ENCODE assay signal across 14 cellular contexts in the genomic region with DNA sequence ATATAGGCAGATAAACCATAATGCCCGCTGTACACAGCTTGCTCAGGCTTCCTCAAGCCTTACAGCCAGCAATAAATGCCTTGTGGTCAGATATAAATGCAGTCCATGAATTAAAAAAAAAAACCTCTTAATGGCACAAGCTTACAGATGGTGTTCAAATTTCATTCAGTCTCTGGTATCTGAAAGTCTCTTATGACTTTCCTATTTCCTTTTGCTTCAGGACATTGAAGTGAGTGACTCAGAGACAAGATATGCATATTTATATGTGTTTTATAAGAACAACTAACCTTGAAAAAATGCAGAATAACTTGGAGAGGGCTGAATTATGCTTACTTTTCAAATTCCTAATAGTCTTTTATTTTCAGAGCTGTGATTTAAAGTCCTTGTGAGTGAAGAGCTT.
A peak's percentile ranks its signal among the peaks of the same experiment; 100 is the strongest.
DNase-seq lines count a peak whose midpoint lies in the region; ATAC-seq and TF ChIP-seq lines count a peak whose summit lies in the region.
"Had no signal": no experiment of that assay in that cellular context is flagged by ENCODE, and none has a peak within 500 bp of the region (broad histone marks: within the 10 kb centered on the region; RNA-seq: fewer than 3 reads in every experiment).

No MANE protein-coding gene starts in this region.

- intact Hi-C loops in MCF 10A (cut with micrococcal nuclease), result no loop called here
- intact Hi-C loops in breast epithelium (cut with DNase I; ENCODE audit: low total_unique reads), result no loop called here
- intact Hi-C loops in right lobe of liver (cut with DNase I), result no loop called here
- intact Hi-C loops in posterior cingulate gyrus (cut with DNase I), result no loop called here

- DNase-seq in MCF 10A (ENCODE audit: unreplicated experiment) (peak; percentile 61), breast epithelium (ENCODE audit: low spot score in 2 of 2) (no peak), astrocyte of the cerebellum (ENCODE audit: low read depth) (peak; percentile 82), glomerular visceral epithelial cell (ENCODE audit: extremely low spot score) (peak; percentile 53), right lobe of liver (no peak), posterior cingulate gyrus (no peak), right atrium auricular region (ENCODE audit: low spot score) (no peak)
- DNase-seq in activated naive CD8-positive, alpha-beta T cell treated with anti-CD3 and anti-CD28 coated beads for 36 hours, result no peak
- DNase-seq: activated CD8-positive, alpha-beta memory T cell treated with anti-CD3 and anti-CD28 coated beads, Interleukin-2, amount 10 ng/mL, durations not matched to agents 7 days and 5 days; body of pancreas; heart right ventricle; NCI-H1105; stimulated activated CD4-positive, alpha-beta T cell treated with anti-CD3 and anti-CD28 coated beads, Interleukin-2, amount 100 ng/mL, for 48 hours had no signal

- no peaks in the 10 kb centered on the region for H3K36me3 Mint-ChIP-seq in MCF 10A (ENCODE audit: insufficient read depth, unreplicated experiment)
- no peaks in the 10 kb centered on the region for H3K36me3 Mint-ChIP-seq in activated naive CD8-positive, alpha-beta T cell treated with anti-CD3 and anti-CD28 coated beads for 36 hours
- H3K36me3 Mint-ChIP-seq: activated CD8-positive, alpha-beta memory T cell treated with anti-CD3 and anti-CD28 coated beads, Interleukin-2, amount 10 ng/mL, durations not matched to agents 7 days and 5 days had no signal

- H3K9me3 ChIP-seq in breast epithelium, result no peaks in the 10 kb centered on the region
- no peaks in the 10 kb centered on the region for H3K9me3 ChIP-seq in right lobe of liver
- H3K9me3 ChIP-seq in right atrium auricular region, result peaks cover 0 to 16% of the 10 kb centered on the region in 2 donors
- H3K9me3 ChIP-seq: body of pancreas, HAP-1 had no signal

- H3K27ac Mint-ChIP-seq in MCF 10A (ENCODE audit: low read depth, unreplicated experiment), result peak overlapping the region; percentile 80
- H3K27ac Mint-ChIP-seq in activated naive CD8-positive, alpha-beta T cell treated with anti-CD3 and anti-CD28 coated beads for 36 hours, result no peak overlapping the region
- H3K27ac Mint-ChIP-seq: activated CD8-positive, alpha-beta memory T cell treated with anti-CD3 and anti-CD28 coated beads, Interleukin-2, amount 10 ng/mL, durations not matched to agents 7 days and 5 days had no signal

- H3K27me3 ChIP-seq in breast epithelium, result no peaks in the 10 kb centered on the region
- no peaks in the 10 kb centered on the region for H3K27me3 ChIP-seq in right lobe of liver
- no peaks in the 10 kb centered on the region for H3K27me3 ChIP-seq in right atrium auricular region
- H3K27me3 ChIP-seq: body of pancreas, heart right ventricle had no signal

- peaks cover 20% of the 10 kb centered on the region for H3K4me1 Mint-ChIP-seq in MCF 10A (ENCODE audit: insufficient read depth, unreplicated experiment)
- H3K4me1 Mint-ChIP-seq in activated naive CD8-positive, alpha-beta T cell treated with anti-CD3 and anti-CD28 coated beads for 36 hours, result no peaks in the 10 kb centered on the region
- H3K4me1 Mint-ChIP-seq: activated CD8-positive, alpha-beta memory T cell treated with anti-CD3 and anti-CD28 coated beads, Interleukin-2, amount 10 ng/mL, durations not matched to agents 7 days and 5 days had no signal

- BruUV-seq in MCF 10A (replicated peaks; lab: Mats Ljungman, UMichigan), result no TSS peak

- TF ChIP-seq POLR2A in breast epithelium (IDR thresholded peaks at IDR 0.05) (no peak), right lobe of liver (IDR thresholded peaks at IDR 0.05) (no peak)

- H3K9me3 Mint-ChIP-seq in MCF 10A (ENCODE audit: unreplicated experiment), result no peaks in the 10 kb centered on the region
- H3K9me3 Mint-ChIP-seq in activated naive CD8-positive, alpha-beta T cell treated with anti-CD3 and anti-CD28 coated beads for 36 hours, result peaks cover 5% of the 10 kb centered on the region

- CTCF ChIA-PET in MCF 10A (lab: Yijun Ruan, JAX), result interaction anchor here (1.1 kb wide), 1 partner anchor 254 kb away, joined by 4 read pairs; no protein-coding TSS in a partner anchor

- H3K36me3 ChIP-seq in breast epithelium (no peaks in the 10 kb centered on the region), right lobe of liver (no peaks in the 10 kb centered on the region), right atrium auricular region (no peaks in the 10 kb centered on the region)
- H3K36me3 ChIP-seq: HAP-1, heart right ventricle had no signal

- H3K4me3 Mint-ChIP-seq in MCF 10A (ENCODE audit: unreplicated experiment), result no peak overlapping the region
- no peak overlapping the region for H3K4me3 Mint-ChIP-seq in activated naive CD8-positive, alpha-beta T cell treated with anti-CD3 and anti-CD28 coated beads for 36 hours
- H3K4me3 Mint-ChIP-seq: activated CD8-positive, alpha-beta memory T cell treated with anti-CD3 and anti-CD28 coated beads, Interleukin-2, amount 10 ng/mL, durations not matched to agents 7 days and 5 days had no signal

- WGBS in right lobe of liver (ENCODE audit: insufficient coverage, low coverage, low lambda C conversion rate, missing lambda C conversion rate), result 54% methylated on average over 1 of the region's 1 CpG

- no peak for ATAC-seq in right lobe of liver
- ATAC-seq: activated CD8-positive, alpha-beta memory T cell treated with anti-CD3 and anti-CD28 coated beads, Interleukin-2, amount 10 ng/mL, durations not matched to agents 7 days and 5 days; body of pancreas; heart right ventricle had no signal

- POLR2A ChIA-PET in MCF 10A (lab: Yijun Ruan, JAX), result interaction anchor here (0.9 to 2.0 kb wide), 3 partner anchors 14 to 46 kb away, joined by 3 to 8 read pairs (median 6); no protein-coding TSS in a partner anchor

- no peak for TF ChIP-seq CTCF in MCF 10A (IDR thresholded peaks at IDR 0.05; ENCODE audit: unreplicated experiment)
- TF ChIP-seq CTCF in breast epithelium (IDR thresholded peaks at IDR 0.05), result no peak
- TF ChIP-seq CTCF in astrocyte of the cerebellum (IDR thresholded peaks at IDR 0.05; ENCODE audit: low read depth, low read length, missing control alignments), result no peak
- TF ChIP-seq CTCF in right lobe of liver (IDR thresholded peaks at IDR 0.05), result no peak
- TF ChIP-seq CTCF in right atrium auricular region (IDR thresholded peaks at IDR 0.05), result no peak

- no peak overlapping the region for H3K4me3 ChIP-seq in breast epithelium
- H3K4me3 ChIP-seq in astrocyte of the cerebellum (ENCODE audit: low read depth, low read length), result no peak overlapping the region
- no peak overlapping the region for H3K4me3 ChIP-seq in right lobe of liver
- H3K4me3 ChIP-seq in right atrium auricular region, result no peak overlapping the region
- H3K4me3 ChIP-seq: body of pancreas, HAP-1, heart right ventricle had no signal

- H3K4me1 ChIP-seq in breast epithelium (no peaks in the 10 kb centered on the region), right lobe of liver (no peaks in the 10 kb centered on the region), right atrium auricular region (no peaks in the 10 kb centered on the region)
- H3K4me1 ChIP-seq: body of pancreas, heart right ventricle had no signal

- H3K27me3 Mint-ChIP-seq in MCF 10A (ENCODE audit: insufficient read depth, unreplicated experiment), result no peaks in the 10 kb centered on the region
- no peaks in the 10 kb centered on the region for H3K27me3 Mint-ChIP-seq in activated naive CD8-positive, alpha-beta T cell treated with anti-CD3 and anti-CD28 coated beads for 36 hours
- H3K27me3 Mint-ChIP-seq: activated CD8-positive, alpha-beta memory T cell treated with anti-CD3 and anti-CD28 coated beads, Interleukin-2, amount 10 ng/mL, durations not matched to agents 7 days and 5 days had no signal

- H3K27ac ChIP-seq in breast epithelium, result no peak overlapping the region
- H3K27ac ChIP-seq in right lobe of liver, result no peak overlapping the region
- H3K27ac ChIP-seq in right atrium auricular region, result no peak overlapping the region
- H3K27ac ChIP-seq: body of pancreas, heart right ventricle had no signal

- in situ Hi-C loops in astrocyte of the cerebellum (cut with HindIII; ENCODE audit: low sequenced_read_pairs), result no loop called here

Comparison
In these comparisons a context has a peak if more than half of its experiments do, and no peak if none do; other contexts are left out.
1. DNase-seq: peak in MCF 10A (single experiment), astrocyte of the cerebellum (single experiment) and glomerular visceral epithelial cell (single experiment); none in breast epithelium (0 of 2), right lobe of liver (0 of 3), posterior cingulate gyrus (0 of 10), right atrium auricular region (single experiment) and activated naive CD8-positive, alpha-beta T cell treated with anti-CD3 and anti-CD28 coated beads for 36 hours (single experiment).